In the genomic region with DNA sequence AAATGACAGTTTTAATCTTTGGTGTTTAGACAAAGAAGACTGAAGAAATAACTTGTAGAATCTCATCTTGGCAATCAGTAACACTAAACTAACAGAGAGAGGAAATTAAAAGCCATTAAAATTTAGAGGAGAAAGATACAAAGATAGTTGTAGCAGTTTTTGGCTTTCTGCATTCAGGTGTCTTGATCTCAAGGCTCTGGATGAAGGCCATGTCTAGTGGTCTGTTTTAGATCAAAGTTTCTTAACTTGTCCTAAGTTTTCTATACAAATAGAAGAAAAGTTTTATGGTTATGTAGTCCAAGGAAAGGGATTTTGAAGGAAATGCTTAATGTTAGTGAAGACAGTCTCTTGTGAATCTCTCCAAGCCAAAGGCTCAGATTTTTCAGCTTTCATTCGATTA, we compare ENCODE assay signal across 25 cellular contexts.
"Had no signal": no experiment of that assay in that cellular context is flagged by ENCODE, and none has a peak within 500 bp of the region (broad histone marks: within the 10 kb centered on the region; RNA-seq: fewer than 3 reads in every experiment).

No MANE protein-coding gene starts in this region.

- H3K27ac ChIP-seq: coronary artery, dorsolateral prefrontal cortex, esophagus squamous epithelium, gastrocnemius medialis, hepatocyte, left lung, lower lobe of right lung had no signal

- H3K4me3 ChIP-seq: coronary artery, dorsolateral prefrontal cortex, esophagus squamous epithelium, gastrocnemius medialis, hepatocyte, left lung, lower lobe of right lung, mucosa of descending colon had no signal

- H3K27ac Mint-ChIP-seq: immature natural killer cell; mesothelial cell of epicardium; naive B cell; naive thymus-derived CD8-positive, alpha-beta T cell had no signal

- DNase-seq: dermis blood vessel endothelial cell; dorsolateral prefrontal cortex; effector CD4-positive, alpha-beta T cell; effector memory CD4-positive, alpha-beta T cell; esophagus squamous epithelium; foreskin fibroblast; foreskin melanocyte; gastrocnemius medialis; glutamatergic neuron; head of caudate nucleus; hypothalamus; immature natural killer cell; islet precursor cell; kidney; kidney glomerular epithelial cell; left lung; left ventricle myocardium superior; lower lobe of right lung; mesenchymal stem cell; mucosa of descending colon; naive B cell; naive thymus-derived CD8-positive, alpha-beta T cell had no signal

- H3K36me3 Mint-ChIP-seq: immature natural killer cell; mesothelial cell of epicardium; naive B cell; naive thymus-derived CD8-positive, alpha-beta T cell had no signal

- H3K36me3 ChIP-seq: esophagus squamous epithelium, gastrocnemius medialis, left lung, lower lobe of right lung had no signal

- H3K4me3 Mint-ChIP-seq: immature natural killer cell; mesothelial cell of epicardium; naive B cell; naive thymus-derived CD8-positive, alpha-beta T cell had no signal

- H3K4me1 Mint-ChIP-seq: immature natural killer cell; naive B cell; naive thymus-derived CD8-positive, alpha-beta T cell had no signal

- H3K27me3 ChIP-seq: dorsolateral prefrontal cortex, esophagus squamous epithelium, gastrocnemius medialis, hepatocyte, left lung had no signal

- H3K4me2 ChIP-seq: hepatocyte had no signal

- H2AFZ ChIP-seq: hepatocyte had no signal

- H3K9me3 ChIP-seq: esophagus squamous epithelium, gastrocnemius medialis, left lung, lower lobe of right lung, mucosa of descending colon had no signal

- H3K4me1 ChIP-seq: esophagus squamous epithelium, gastrocnemius medialis, left lung, lower lobe of right lung had no signal

- H3K9me3 Mint-ChIP-seq: mesothelial cell of epicardium had no signal

- ATAC-seq: gastrocnemius medialis; left lung; left ventricle myocardium superior; lower lobe of right lung; mucosa of descending colon; naive thymus-derived CD8-positive, alpha-beta T cell had no signal

- H3K27me3 Mint-ChIP-seq: naive B cell; naive thymus-derived CD8-positive, alpha-beta T cell had no signal

- H3K79me2 ChIP-seq: hepatocyte had no signal
